ENCODE assay signal across 8 cellular contexts in genomic region chr9:136545966-136546696, GRCh38. TPM values are rescaled to one million over a fixed set of nuclear protein-coding genes. Genes with fewer than 3 reads are reported as not detected.
A peak's percentile ranks its signal among the peaks of the same experiment; 100 is the strongest.
DNase-seq lines count a peak whose midpoint lies in the region; ATAC-seq and TF ChIP-seq lines count a peak whose summit lies in the region.

NOTCH1 (minus strand) TSS chr9:136546048; CDS start chr9:136545786, 262 bp downstream.

- H3K4me3 ChIP-seq in coronary artery, result peak within 1 kb of the TSS; percentile 87

- TF ChIP-seq CTCF in coronary artery (IDR thresholded peaks at IDR 0.05), result no peak

- peak within 1 kb of the TSS; percentile 97 to 99 for H3K27ac ChIP-seq in coronary artery

- ATAC-seq in HG02870 (IDR thresholded peaks at IDR 0.05; ENCODE audit: unreplicated experiment), result peak; percentile 60
- ATAC-seq in left lobe of liver, result peak; percentile 72

- DNase-seq in NCI-H748 (lab: John Stamatoyannopoulos, UW; ENCODE audit: unreplicated experiment) (peak; percentile 85), NCI-H748 treated with DMSO at 0.1 percent for 48 hours (lab: John Stamatoyannopoulos, UW) (no peak), NCI-H2171 (lab: John Stamatoyannopoulos, UW) (peak; percentile 91), coronary artery (ENCODE audit: low spot score) (peak; percentile 96), left lobe of liver (ENCODE audit: low spot score) (peak; percentile 96)
- DNase-seq in activated CD4-positive, alpha-beta T cell treated with anti-CD3 and anti-CD28 coated beads for 48 hours, result peak; percentile 94
- DNase-seq in stimulated activated CD4-positive, alpha-beta T cell treated with anti-CD3 and anti-CD28 coated beads, Interleukin-2, amount 100 ng/mL, for 4 hours (ENCODE audit: low read depth), result peak; percentile 85

RNA-seq across cellular contexts. Expression of gene NOTCH1, which starts in this region (rescaled TPM):
- 31.9 TPM for total RNA-seq in left lobe of liver
